In the genomic region with DNA sequence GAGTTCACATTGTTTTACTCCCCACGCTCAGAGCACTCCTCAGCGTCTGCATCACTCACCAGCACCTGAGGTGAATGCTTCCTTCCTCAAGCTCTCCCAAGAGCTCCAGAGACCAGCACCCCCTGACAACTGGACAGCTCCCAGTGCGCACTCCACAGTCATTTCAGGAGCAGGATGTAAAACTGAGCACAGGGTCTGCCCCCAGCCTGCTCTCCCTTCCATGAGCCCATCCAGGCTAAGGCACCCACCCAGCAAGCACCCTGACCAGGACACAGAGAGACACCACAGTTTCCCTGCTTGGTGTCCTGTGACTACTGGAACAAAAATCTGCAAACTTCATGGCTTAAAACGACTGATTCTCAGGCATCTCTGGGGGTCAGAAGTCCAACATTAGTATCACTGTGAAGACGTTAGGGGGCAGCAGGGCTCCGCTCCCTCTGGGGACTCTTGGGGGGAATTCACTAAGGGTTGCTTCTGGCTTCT, we compare ENCODE assay signal across 8 cellular contexts. TPM values are rescaled to one million over a fixed set of nuclear protein-coding genes. Genes with fewer than 3 reads are reported as not detected.
A peak's percentile ranks its signal among the peaks of the same experiment; 100 is the strongest.
DNase-seq lines count a peak whose midpoint lies in the region; ATAC-seq and TF ChIP-seq lines count a peak whose summit lies in the region.

No MANE protein-coding gene starts in this region.

- peaks cover 7% of the 10 kb centered on the region for H3K9me3 Mint-ChIP-seq in activated CD4-positive, alpha-beta T cell treated with anti-CD3 and anti-CD28 coated beads, Interleukin-2, amount 10 ng/mL, durations not matched to agents 7 days and 5 days
- peaks cover 8% of the 10 kb centered on the region for H3K9me3 Mint-ChIP-seq in activated CD4-positive, alpha-beta T cell treated with anti-CD3 and anti-CD28 coated beads, Interleukin-2, amount 10 ng/mL, durations not matched to agents 24 days and 14 days
- H3K9me3 Mint-ChIP-seq in stimulated activated naive B cell treated with anti-CD40 and anti-IgM and Interleukin-4, amounts not matched to agents 10 μg/mL and 1 μg/mL and 100 μg/mL, for 72 hours: peaks cover 8 to 11% of the 10 kb centered on the region in 2 donors
- peaks cover 5 to 10% (median 9%) of the 10 kb centered on the region in 3 donors for H3K9me3 Mint-ChIP-seq in T-cell

- no peak overlapping the region for H3K27ac Mint-ChIP-seq in activated CD4-positive, alpha-beta T cell treated with anti-CD3 and anti-CD28 coated beads, Interleukin-2, amount 10 ng/mL, durations not matched to agents 7 days and 5 days
- no peak overlapping the region for H3K27ac Mint-ChIP-seq in activated CD4-positive, alpha-beta T cell treated with anti-CD3 and anti-CD28 coated beads, Interleukin-2, amount 10 ng/mL, durations not matched to agents 24 days and 14 days
- H3K27ac Mint-ChIP-seq in stimulated activated naive B cell treated with anti-CD40 and anti-IgM and Interleukin-4, amounts not matched to agents 10 μg/mL and 1 μg/mL and 100 μg/mL, for 72 hours: no peak overlapping the region
- no peak overlapping the region for H3K27ac Mint-ChIP-seq in T-cell

- DNase-seq in activated CD4-positive, alpha-beta T cell treated with anti-CD3 and anti-CD28 coated beads, Interleukin-2, amount 10 ng/mL, durations not matched to agents 7 days and 5 days: peak; percentile 7
- DNase-seq in activated CD4-positive, alpha-beta T cell treated with anti-CD3 and anti-CD28 coated beads, Interleukin-2, amount 10 ng/mL, durations not matched to agents 24 days and 14 days: no peak
- peak; percentile 25 for DNase-seq in OCI-M1 (lab: John Stamatoyannopoulos, UW)
- peak; percentile 29 to 30 for DNase-seq in erythroblast (lab: John Stamatoyannopoulos, UW)
- no peak for DNase-seq in stimulated activated naive B cell treated with anti-CD40 and anti-IgM and Interleukin-4, amounts not matched to agents 10 μg/mL and 1 μg/mL and 100 μg/mL, for 72 hours
- no peak for DNase-seq in T-cell
- DNase-seq in WERI-Rb-1: no peak

- no peak overlapping the region for H3K27ac ChIP-seq in WERI-Rb-1

- H3K9me3 ChIP-seq in WERI-Rb-1 (ENCODE audit: severe bottlenecking): no peaks in the 10 kb centered on the region

- peaks cover 7% of the 10 kb centered on the region for H3K27me3 Mint-ChIP-seq in activated CD4-positive, alpha-beta T cell treated with anti-CD3 and anti-CD28 coated beads, Interleukin-2, amount 10 ng/mL, durations not matched to agents 7 days and 5 days
- H3K27me3 Mint-ChIP-seq in activated CD4-positive, alpha-beta T cell treated with anti-CD3 and anti-CD28 coated beads, Interleukin-2, amount 10 ng/mL, durations not matched to agents 24 days and 14 days: peaks cover 11% of the 10 kb centered on the region
- peaks cover 36 to 52% of the 10 kb centered on the region in 2 donors for H3K27me3 Mint-ChIP-seq in stimulated activated naive B cell treated with anti-CD40 and anti-IgM and Interleukin-4, amounts not matched to agents 10 μg/mL and 1 μg/mL and 100 μg/mL, for 72 hours
- H3K27me3 Mint-ChIP-seq in T-cell: peaks cover 41 to 60% of the 10 kb centered on the region in 2 donors

- no peaks in the 10 kb centered on the region for H3K4me1 Mint-ChIP-seq in activated CD4-positive, alpha-beta T cell treated with anti-CD3 and anti-CD28 coated beads, Interleukin-2, amount 10 ng/mL, durations not matched to agents 7 days and 5 days
- H3K4me1 Mint-ChIP-seq in activated CD4-positive, alpha-beta T cell treated with anti-CD3 and anti-CD28 coated beads, Interleukin-2, amount 10 ng/mL, durations not matched to agents 24 days and 14 days: no peaks in the 10 kb centered on the region
- no peaks in the 10 kb centered on the region for H3K4me1 Mint-ChIP-seq in stimulated activated naive B cell treated with anti-CD40 and anti-IgM and Interleukin-4, amounts not matched to agents 10 μg/mL and 1 μg/mL and 100 μg/mL, for 72 hours
- no peaks in the 10 kb centered on the region for H3K4me1 Mint-ChIP-seq in T-cell

- no peaks in the 10 kb centered on the region for H3K27me3 ChIP-seq in WERI-Rb-1 (ENCODE audit: insufficient read depth, low read depth, severe bottlenecking)

- H3K4me3 ChIP-seq in WERI-Rb-1 (ENCODE audit: low read depth, low read length): no peak overlapping the region

- no peaks in the 10 kb centered on the region for H3K36me3 ChIP-seq in WERI-Rb-1

- intact Hi-C loops in activated CD4-positive, alpha-beta T cell treated with anti-CD3 and anti-CD28 coated beads, Interleukin-2, amount 10 ng/mL, durations not matched to agents 24 days and 14 days (cut with micrococcal nuclease): no loop called here

- no peak for TF ChIP-seq POLR2A in erythroblast (IDR thresholded peaks at IDR 0.05; ENCODE audit: low read length)

- H3K4me3 Mint-ChIP-seq in activated CD4-positive, alpha-beta T cell treated with anti-CD3 and anti-CD28 coated beads, Interleukin-2, amount 10 ng/mL, durations not matched to agents 7 days and 5 days: no peak overlapping the region
- H3K4me3 Mint-ChIP-seq in activated CD4-positive, alpha-beta T cell treated with anti-CD3 and anti-CD28 coated beads, Interleukin-2, amount 10 ng/mL, durations not matched to agents 24 days and 14 days: no peak overlapping the region
- H3K4me3 Mint-ChIP-seq in stimulated activated naive B cell treated with anti-CD40 and anti-IgM and Interleukin-4, amounts not matched to agents 10 μg/mL and 1 μg/mL and 100 μg/mL, for 72 hours: no peak overlapping the region
- no peak overlapping the region for H3K4me3 Mint-ChIP-seq in T-cell

- POLR2A ChIA-PET in activated CD4-positive, alpha-beta T cell treated with anti-CD3 and anti-CD28 coated beads, Interleukin-2, amount 10 ng/mL, durations not matched to agents 7 days and 5 days (lab: Charles Lee): no interaction called here
- POLR2A ChIA-PET in T-cell (lab: Charles Lee): no interaction called here

- H3K36me3 Mint-ChIP-seq in activated CD4-positive, alpha-beta T cell treated with anti-CD3 and anti-CD28 coated beads, Interleukin-2, amount 10 ng/mL, durations not matched to agents 7 days and 5 days (ENCODE audit: low read depth): no peaks in the 10 kb centered on the region
- H3K36me3 Mint-ChIP-seq in activated CD4-positive, alpha-beta T cell treated with anti-CD3 and anti-CD28 coated beads, Interleukin-2, amount 10 ng/mL, durations not matched to agents 24 days and 14 days (ENCODE audit: low read depth): no peaks in the 10 kb centered on the region
- peaks cover 1 to 6% of the 10 kb centered on the region in 2 donors for H3K36me3 Mint-ChIP-seq in stimulated activated naive B cell treated with anti-CD40 and anti-IgM and Interleukin-4, amounts not matched to agents 10 μg/mL and 1 μg/mL and 100 μg/mL, for 72 hours
- H3K36me3 Mint-ChIP-seq in T-cell: peaks cover 8% of the 10 kb centered on the region

- no peak for TF ChIP-seq CTCF in WERI-Rb-1 (IDR thresholded peaks at IDR 0.05; ENCODE audit: low read depth, low read length)

- CTCF ChIA-PET in activated CD4-positive, alpha-beta T cell treated with anti-CD3 and anti-CD28 coated beads, Interleukin-2, amount 10 ng/mL, durations not matched to agents 7 days and 5 days (lab: Charles Lee): no interaction called here
- CTCF ChIA-PET in T-cell (lab: Charles Lee): no interaction called here

- ATAC-seq in stimulated activated naive B cell treated with anti-CD40 and anti-IgM and Interleukin-4, amounts not matched to agents 10 μg/mL and 1 μg/mL and 100 μg/mL, for 72 hours (replicated peaks): peak; percentile 31 to 48
- no peak for ATAC-seq in T-cell (replicated peaks in 1 of 4)
- ATAC-seq in GM19452 (IDR thresholded peaks at IDR 0.05; ENCODE audit: unreplicated experiment): no peak

RNA-seq across cellular contexts. Expression of a gene that starts 3.3 kb away (rescaled TPM):
- not detected for total RNA-seq in activated CD4-positive, alpha-beta T cell treated with anti-CD3 and anti-CD28 coated beads, Interleukin-2, amount 10 ng/mL, durations not matched to agents 7 days and 5 days
- total RNA-seq in activated CD4-positive, alpha-beta T cell treated with anti-CD3 and anti-CD28 coated beads, Interleukin-2, amount 10 ng/mL, durations not matched to agents 24 days and 14 days: not detected in 2 replicates
- total RNA-seq in T-cell: not detected

RNA-seq across cellular contexts. Expression of a gene that starts 24.6 kb away (rescaled TPM):
- not detected for total RNA-seq in activated CD4-positive, alpha-beta T cell treated with anti-CD3 and anti-CD28 coated beads, Interleukin-2, amount 10 ng/mL, durations not matched to agents 7 days and 5 days
- total RNA-seq in activated CD4-positive, alpha-beta T cell treated with anti-CD3 and anti-CD28 coated beads, Interleukin-2, amount 10 ng/mL, durations not matched to agents 24 days and 14 days: not detected in 2 replicates
- total RNA-seq in T-cell: not detected

RNA-seq across cellular contexts. Expression of a gene that starts 36.8 kb away (rescaled TPM):
- not detected for total RNA-seq in activated CD4-positive, alpha-beta T cell treated with anti-CD3 and anti-CD28 coated beads, Interleukin-2, amount 10 ng/mL, durations not matched to agents 7 days and 5 days
- total RNA-seq in activated CD4-positive, alpha-beta T cell treated with anti-CD3 and anti-CD28 coated beads, Interleukin-2, amount 10 ng/mL, durations not matched to agents 24 days and 14 days: not detected in 2 replicates
- total RNA-seq in T-cell: not detected

RNA-seq across cellular contexts. Expression of a gene that starts 53.6 kb away (rescaled TPM):
- not detected for total RNA-seq in activated CD4-positive, alpha-beta T cell treated with anti-CD3 and anti-CD28 coated beads, Interleukin-2, amount 10 ng/mL, durations not matched to agents 7 days and 5 days
- not detected in 2 replicates for total RNA-seq in activated CD4-positive, alpha-beta T cell treated with anti-CD3 and anti-CD28 coated beads, Interleukin-2, amount 10 ng/mL, durations not matched to agents 24 days and 14 days
- total RNA-seq in T-cell: not detected

RNA-seq across cellular contexts. Expression of a gene that starts 55.3 kb away (rescaled TPM):
- total RNA-seq in activated CD4-positive, alpha-beta T cell treated with anti-CD3 and anti-CD28 coated beads, Interleukin-2, amount 10 ng/mL, durations not matched to agents 7 days and 5 days: not detected
- total RNA-seq in activated CD4-positive, alpha-beta T cell treated with anti-CD3 and anti-CD28 coated beads, Interleukin-2, amount 10 ng/mL, durations not matched to agents 24 days and 14 days: not detected in 2 replicates
- not detected for total RNA-seq in T-cell

Comparison
In these comparisons a context has a peak if more than half of its experiments do, and no peak if none do; other contexts are left out.
1. DNase-seq: peak in activated CD4-positive, alpha-beta T cell treated with anti-CD3 and anti-CD28 coated beads, Interleukin-2, amount 10 ng/mL, durations not matched to agents 7 days and 5 days (single experiment), OCI-M1 (single experiment) and erythroblast (2 of 2); none in activated CD4-positive, alpha-beta T cell treated with anti-CD3 and anti-CD28 coated beads, Interleukin-2, amount 10 ng/mL, durations not matched to agents 24 days and 14 days (single experiment), stimulated activated naive B cell treated with anti-CD40 and anti-IgM and Interleukin-4, amounts not matched to agents 10 μg/mL and 1 μg/mL and 100 μg/mL, for 72 hours (single experiment), T-cell (0 of 34) and WERI-Rb-1 (single experiment).
2. ATAC-seq: peak in stimulated activated naive B cell treated with anti-CD40 and anti-IgM and Interleukin-4, amounts not matched to agents 10 μg/mL and 1 μg/mL and 100 μg/mL, for 72 hours (2 of 2); none in T-cell (0 of 4) and GM19452 (single experiment).